2 cellular contexts compared by ENCODE assay signal in genomic region chr9:123248630-123249029, GRCh38.
A peak's percentile ranks its signal among the peaks of the same experiment; 100 is the strongest.
TF ChIP-seq lines count a peak whose summit lies in the region.

No MANE protein-coding gene starts in this region.

TF ChIP-seq in HEK293, 187 proteins besides CTCF, POLR2A, EP300 and RAD21:
- TF ChIP-seq ATF2 (tag by site-specific recombination; IDR thresholded peaks at IDR 0.05; ENCODE audit: low read depth) (no peak; the same call in 1 of the 2 replicates), ZNF692 (tag by site-specific recombination; IDR thresholded peaks at IDR 0.05) (no peak), ZNF747 (tag by site-specific recombination; IDR thresholded peaks at IDR 0.05) (no peak), GLI2 (tag by site-specific recombination; IDR thresholded peaks at IDR 0.05; ENCODE audit: borderline replicate concordance, low read depth) (no peak), BCL11B (tag by site-specific recombination; IDR thresholded peaks at IDR 0.05; ENCODE audit: low read depth) (no peak), MYNN (tag by site-specific recombination; IDR thresholded peaks at IDR 0.05; ENCODE audit: borderline replicate concordance) (no peak), PRDM6 (tag by site-specific recombination; IDR thresholded peaks at IDR 0.05) (0 out of 2 replicates have a peak, but pooled peaks have one; percentile 13), ZNF610 (tag by site-specific recombination; IDR thresholded peaks at IDR 0.05; ENCODE audit: borderline replicate concordance) (no peak)

TF ChIP-seq in GM12878, 131 proteins besides CTCF, POLR2A, EP300 and RAD21:
- TF ChIP-seq MTA2 (IDR thresholded peaks at IDR 0.05; ENCODE audit: low read depth) (no peak), YY1 (IDR thresholded peaks at IDR 0.05; ENCODE audit: low read depth, low read length) (no peak), NFIC (IDR thresholded peaks at IDR 0.05; ENCODE audit: low read depth, low read length) (no peak), POLR2AphosphoS5 (IDR thresholded peaks at IDR 0.05; ENCODE audit: low read length) (no peak), LARP7 (IDR thresholded peaks at IDR 0.05) (no peak), RUNX3 (IDR thresholded peaks at IDR 0.05; ENCODE audit: low read length) (no peak), SMARCA5 (IDR thresholded peaks at IDR 0.05) (no peak), RFX5 (IDR thresholded peaks at IDR 0.05; ENCODE audit: low read depth, low read length) (no peak), KDM1A (IDR thresholded peaks at IDR 0.05; ENCODE audit: borderline replicate concordance) (no peak), TBL1XR1 (IDR thresholded peaks at IDR 0.05; ENCODE audit: low read depth, low read length) (no peak), ATF7 (IDR thresholded peaks at IDR 0.05; ENCODE audit: low read depth) (no peak), KLF5 (IDR thresholded peaks at IDR 0.05; ENCODE audit: partially characterized antibody) (no peak)
